Comparison of ENCODE assay signal across 22 cellular contexts in genomic region chr19:33453207-33453736, GRCh38.
"Had no signal": no experiment of that assay in that cellular context is flagged by ENCODE, and none has a peak within 500 bp of the region (broad histone marks: within the 10 kb centered on the region; RNA-seq: fewer than 3 reads in every experiment).

No MANE protein-coding gene starts in this region.

- H3K36me3 ChIP-seq: neutrophil, right atrium auricular region, sigmoid colon, thoracic aorta had no signal

- H3K27ac Mint-ChIP-seq: memory B cell; natural killer cell; progenitor cell of endocrine pancreas; stimulated activated memory B cell treated with anti-CD40 and anti-IgM and Interleukin-4, amounts not matched to agents 10 μg/mL and 1 μg/mL and 100 μg/mL, for 72 hours; stimulated activated naive CD8-positive, alpha-beta T cell treated with anti-CD3 and anti-CD28 coated beads, Interleukin-15, Interleukin-2, amounts not matched to agents 100 ng/mL and 50 ng/mL, for 24 hours had no signal

- H3K36me3 Mint-ChIP-seq: natural killer cell had no signal

- H3K4me3 Mint-ChIP-seq: memory B cell; natural killer cell; stimulated activated memory B cell treated with anti-CD40 and anti-IgM and Interleukin-4, amounts not matched to agents 10 μg/mL and 1 μg/mL and 100 μg/mL, for 72 hours; stimulated activated naive CD8-positive, alpha-beta T cell treated with anti-CD3 and anti-CD28 coated beads, Interleukin-15, Interleukin-2, amounts not matched to agents 100 ng/mL and 50 ng/mL, for 24 hours had no signal

- H3K27me3 ChIP-seq: dorsolateral prefrontal cortex, neutrophil, right atrium auricular region, sigmoid colon, tibial nerve, upper lobe of left lung had no signal

- H3K9me3 ChIP-seq: neutrophil, right atrium auricular region, sigmoid colon, thoracic aorta, tibial nerve, upper lobe of left lung had no signal

- H3K4me3 ChIP-seq: dorsolateral prefrontal cortex, lung, right atrium auricular region, sigmoid colon, thoracic aorta, tibial nerve, upper lobe of left lung had no signal

- H3K9ac ChIP-seq: parathyroid adenoma had no signal

- FAIRE-seq: colon, frontal cortex, keratinocyte, urothelium cell line had no signal

- H3K27me3 Mint-ChIP-seq: memory B cell; progenitor cell of endocrine pancreas; stimulated activated memory B cell treated with anti-CD40 and anti-IgM and Interleukin-4, amounts not matched to agents 10 μg/mL and 1 μg/mL and 100 μg/mL, for 72 hours; stimulated activated naive CD8-positive, alpha-beta T cell treated with anti-CD3 and anti-CD28 coated beads, Interleukin-15, Interleukin-2, amounts not matched to agents 100 ng/mL and 50 ng/mL, for 24 hours had no signal

- DNase-seq: effector CD4-positive, alpha-beta T cell; hypothalamus; natural killer cell; stimulated activated CD4-positive, alpha-beta T cell treated with anti-CD3 and anti-CD28 coated beads, Interleukin-2, amount 100 ng/mL, for 24 hours; stimulated activated CD4-positive, alpha-beta T cell treated with anti-CD3 and anti-CD28 coated beads, Interleukin-4, amount 100 ng/mL, for 24 hours; upper lobe of left lung had no signal

- H3K4me1 ChIP-seq: parathyroid adenoma, right atrium auricular region, sigmoid colon, tibial nerve, upper lobe of left lung had no signal

- H2AFZ ChIP-seq: parathyroid adenoma had no signal

- H3K4me1 Mint-ChIP-seq: memory B cell, natural killer cell had no signal

- ATAC-seq: natural killer cell; stimulated activated memory B cell treated with anti-CD40 and anti-IgM and Interleukin-4, amounts not matched to agents 10 μg/mL and 1 μg/mL and 100 μg/mL, for 72 hours had no signal

- H3K27ac ChIP-seq: neutrophil, parathyroid adenoma, right atrium auricular region, sigmoid colon, thoracic aorta, tibial nerve, upper lobe of left lung had no signal

- H3K9me3 Mint-ChIP-seq: memory B cell; natural killer cell; stimulated activated memory B cell treated with anti-CD40 and anti-IgM and Interleukin-4, amounts not matched to agents 10 μg/mL and 1 μg/mL and 100 μg/mL, for 72 hours; stimulated activated naive CD8-positive, alpha-beta T cell treated with anti-CD3 and anti-CD28 coated beads, Interleukin-15, Interleukin-2, amounts not matched to agents 100 ng/mL and 50 ng/mL, for 24 hours had no signal
